ENCODE assay signal across 1 cellular context in genomic region chr6:73388433-73388799, GRCh38.
TF ChIP-seq lines count a peak whose summit lies in the region.

No MANE protein-coding gene starts in this region.

TF ChIP-seq in HepG2, 621 proteins besides CTCF, POLR2A, EP300 and RAD21:
- no peak for TF ChIP-seq HMGXB3 (CRISPR knock-in tag; IDR thresholded peaks at IDR 0.05; ENCODE audit: borderline replicate concordance)
- no peak for TF ChIP-seq DMTF1 (CRISPR knock-in tag; IDR thresholded peaks at IDR 0.05)
- no peak for TF ChIP-seq HOMEZ (CRISPR knock-in tag; IDR thresholded peaks at IDR 0.05; ENCODE audit: low read depth)
- no peak for TF ChIP-seq TOE1 (CRISPR knock-in tag; IDR thresholded peaks at IDR 0.05)
